In genomic region chr5:104024538-104024937, GRCh38 we compare ENCODE assay signal across 22 cellular contexts.
"Had no signal": no experiment of that assay in that cellular context is flagged by ENCODE, and none has a peak within 500 bp of the region (broad histone marks: within the 10 kb centered on the region; RNA-seq: fewer than 3 reads in every experiment).

No MANE protein-coding gene starts in this region.

- H3K36me3 Mint-ChIP-seq: naive thymus-derived CD4-positive, alpha-beta T cell; natural killer cell treated with Interleukin-12 subunit alpha and Interleukin-12 subunit beta and Interleukin-15 and Interleukin-18, amount 100 ng/mL, for 72 hours had no signal

- DNase-seq: head of caudate nucleus; hippocampal formation; kidney; left colon; midbrain; mucosa of descending colon; naive thymus-derived CD4-positive, alpha-beta T cell; occipital lobe; psoas muscle; right lobe of liver; stimulated activated CD4-positive, alpha-beta T cell treated with anti-CD3 and anti-CD28 coated beads, Interleukin-12 subunit alpha, Interleukin-12 subunit beta, amount 100 ng/mL, for 4 hours; stimulated activated CD4-positive, alpha-beta T cell treated with anti-CD3 and anti-CD28 coated beads, Interleukin-15, amount 100 ng/mL, for 24 hours; stimulated activated CD4-positive, alpha-beta T cell treated with anti-CD3 and anti-CD28 coated beads, Interleukin-2, amount 100 ng/mL, for 24 hours; stimulated activated CD4-positive, alpha-beta T cell treated with anti-CD3 and anti-CD28 coated beads, Interleukin-4, amount 100 ng/mL, for 1 hour; stimulated activated naive CD4-positive, alpha-beta T cell treated with Interleukin-2 at 50 U/mL for 16 hours; stimulated activated naive CD8-positive, alpha-beta T cell treated with anti-CD3 and anti-CD28 coated beads, Interleukin-15, amount 100 ng/mL, for 72 hours; substantia nigra; uterus had no signal

- H3K27ac Mint-ChIP-seq: natural killer cell treated with Interleukin-12 subunit alpha and Interleukin-12 subunit beta and Interleukin-15 and Interleukin-18, amount 100 ng/mL, for 72 hours; stimulated activated naive CD8-positive, alpha-beta T cell treated with anti-CD3 and anti-CD28 coated beads, Interleukin-15, amount 100 ng/mL, for 72 hours; type B pancreatic cell had no signal

- H3K27me3 Mint-ChIP-seq: naive thymus-derived CD4-positive, alpha-beta T cell; natural killer cell treated with Interleukin-12 subunit alpha and Interleukin-12 subunit beta and Interleukin-15 and Interleukin-18, amount 100 ng/mL, for 72 hours; stimulated activated naive CD8-positive, alpha-beta T cell treated with anti-CD3 and anti-CD28 coated beads, Interleukin-15, amount 100 ng/mL, for 72 hours; type B pancreatic cell had no signal

- H3K4me1 Mint-ChIP-seq: naive thymus-derived CD4-positive, alpha-beta T cell; neural crest cell; stimulated activated naive CD8-positive, alpha-beta T cell treated with anti-CD3 and anti-CD28 coated beads, Interleukin-15, amount 100 ng/mL, for 72 hours had no signal

- H3K4me3 Mint-ChIP-seq: naive thymus-derived CD4-positive, alpha-beta T cell; natural killer cell treated with Interleukin-12 subunit alpha and Interleukin-12 subunit beta and Interleukin-15 and Interleukin-18, amount 100 ng/mL, for 72 hours; neural crest cell; stimulated activated naive CD8-positive, alpha-beta T cell treated with anti-CD3 and anti-CD28 coated beads, Interleukin-15, amount 100 ng/mL, for 72 hours; type B pancreatic cell had no signal

- ATAC-seq: left colon; left lung; mucosa of descending colon; natural killer cell treated with Interleukin-12 subunit alpha and Interleukin-12 subunit beta and Interleukin-15 and Interleukin-18, amount 100 ng/mL, for 72 hours; psoas muscle; right lobe of liver had no signal
